Comparison of ENCODE assay signal across 12 cellular contexts in the genomic region with DNA sequence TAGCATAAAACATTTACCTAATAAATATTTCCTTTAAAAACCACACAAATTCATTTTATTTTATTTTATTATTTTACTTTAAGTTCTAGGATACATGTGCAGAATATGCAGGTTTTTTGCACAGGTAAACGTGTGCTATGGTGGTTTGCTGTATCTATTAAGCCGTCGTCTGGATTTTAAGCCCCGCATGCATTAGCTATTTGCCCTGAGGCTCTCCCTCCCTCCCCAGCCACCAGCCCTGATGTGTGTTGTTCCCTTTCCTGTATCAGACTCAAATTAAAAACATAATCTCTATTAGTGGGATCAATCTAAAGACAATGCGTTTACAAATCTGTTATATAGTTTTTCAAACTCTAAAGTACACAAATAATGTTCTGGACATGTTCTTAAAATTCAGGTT. TPM values are rescaled to one million over a fixed set of nuclear protein-coding genes. Genes with fewer than 3 reads are reported as not detected.
"Had no signal": no experiment of that assay in that cellular context is flagged by ENCODE, and none has a peak within 500 bp of the region (broad histone marks: within the 10 kb centered on the region; RNA-seq: fewer than 3 reads in every experiment).

No MANE protein-coding gene starts in this region.

- ATAC-seq: GM23338, HCT116 had no signal

- H3K4me3 ChIP-seq: GM23248, GM23338, HAP-1 had no signal

- H3K9me3 Mint-ChIP-seq: GM23338, H9 had no signal

- DNase-seq: GM23248, GOT3, H7, H9, HCEC 1CT, HFFc6 had no signal

- H3K9ac ChIP-seq: GM23248 had no signal

- FAIRE-seq: H1, H54 had no signal

- H3K9me3 ChIP-seq: HAP-1 had no signal

- H3K36me3 ChIP-seq: HAP-1 had no signal

- H3K4me3 Mint-ChIP-seq: GM23338, H9, HFFc6 had no signal

- H3K4me1 ChIP-seq: HAP-1 had no signal

- H3K27ac ChIP-seq: GM23248 had no signal

- H3K4me1 Mint-ChIP-seq: GM23338, H9 had no signal

- H2AFZ ChIP-seq: GM23248, GM23338 had no signal

- H3K4me2 ChIP-seq: GM23338 had no signal

- H3K27ac Mint-ChIP-seq: GM23338, H9, HFFc6 had no signal

RNA-seq across cellular contexts. Expression of gene HTN3, which starts 1.2 kb away (rescaled TPM):
- total RNA-seq: GM23248, GM23338, H1, H4, H7, H9, HFFc6 had no signal
- polyA plus RNA-seq: GM23248, GM23338, H1 had no signal

RNA-seq across cellular contexts. Expression of gene HTN1, which starts 23.2 kb away (rescaled TPM):
- total RNA-seq: GM23248, GM23338, H1, H4, H7, H9, HFFc6 had no signal
- polyA plus RNA-seq: GM23248, GM23338, H1 had no signal

RNA-seq across cellular contexts. Expression of gene STATH, which starts 31.2 kb away (rescaled TPM):
- total RNA-seq: GM23248, GM23338, H1, H7, H9, HFFc6 had no signal
- polyA plus RNA-seq: GM23248, GM23338, H1 had no signal
